ENCODE assay signal across 2 cellular contexts in genomic region chr1:1332774-1333480, GRCh38.
A peak's percentile ranks its signal among the peaks of the same experiment; 100 is the strongest.
TF ChIP-seq lines count a peak whose summit lies in the region.

No MANE protein-coding gene starts in this region.

TF ChIP-seq in PFSK-1, 5 proteins besides CTCF, POLR2A, EP300 and RAD21:
- TF ChIP-seq REST (IDR thresholded peaks at IDR 0.05; ENCODE audit: insufficient read depth in 1 of 2, low read depth in 2 of 2, low read length in 2 of 2) (no peak), POLR2AphosphoS5 (IDR thresholded peaks at IDR 0.05; ENCODE audit: low read depth, low read length) (0 out of 2 replicates have a peak, but pooled peaks have one; percentile 2)

TF ChIP-seq in H1, 55 proteins besides CTCF, POLR2A, EP300 and RAD21:
- TF ChIP-seq SUZ12 (IDR thresholded peaks at IDR 0.05; ENCODE audit: low read length): no peak
- no peak for TF ChIP-seq ZNF274 (IDR thresholded peaks at IDR 0.05; ENCODE audit: borderline replicate concordance, extremely low read depth, low read length)
- peak; percentile 44 for TF ChIP-seq POLR2AphosphoS5 (IDR thresholded peaks at IDR 0.05; ENCODE audit: low read depth, low read length)
